Comparison of ENCODE assay signal across 15 cellular contexts in the genomic region with DNA sequence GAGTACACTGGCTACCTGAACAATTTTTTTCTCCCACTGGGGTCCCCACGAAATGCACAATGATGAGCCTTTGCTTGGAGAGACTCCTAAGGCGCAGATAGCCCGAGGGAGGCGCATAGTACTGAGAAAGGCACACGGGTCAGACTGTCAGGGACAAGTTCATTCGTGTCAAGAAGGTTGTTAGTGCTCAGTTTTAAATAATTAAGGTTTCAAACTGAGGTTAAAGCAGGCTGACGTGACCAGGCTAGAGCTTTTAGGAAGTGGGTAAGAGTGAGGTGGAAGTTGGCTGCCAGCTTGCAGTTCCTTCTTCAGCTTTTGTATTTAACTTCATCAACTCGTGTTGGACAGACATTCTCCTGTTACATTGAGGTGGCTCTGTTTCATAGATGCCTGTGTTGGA. TPM values are rescaled to one million over a fixed set of nuclear protein-coding genes. Genes with fewer than 3 reads are reported as not detected.
DNase-seq lines count a peak whose midpoint lies in the region; ATAC-seq lines count a peak whose summit lies in the region.
"Had no signal": no experiment of that assay in that cellular context is flagged by ENCODE, and none has a peak within 500 bp of the region (broad histone marks: within the 10 kb centered on the region; RNA-seq: fewer than 3 reads in every experiment).

No MANE protein-coding gene starts in this region.

- H3K9me3 ChIP-seq in SJSA1 (replicated peaks): no peaks in the 10 kb centered on the region
- H3K9me3 ChIP-seq: MG63, spleen had no signal

- peaks cover 62% of the 10 kb centered on the region for H3K4me1 ChIP-seq in SJSA1 (replicated peaks)

- peak; percentile 71 for ATAC-seq in GM18498 (IDR thresholded peaks at IDR 0.05; ENCODE audit: unreplicated experiment)
- ATAC-seq in HG02623 (IDR thresholded peaks at IDR 0.05; ENCODE audit: unreplicated experiment): peak; percentile 61
- ATAC-seq: activated CD4-positive, alpha-beta T cell treated with anti-CD3 and anti-CD28 coated beads for 36 hours had no signal

- DNase-seq in SJSA1 (ENCODE audit: low read depth in 1 of 2, low spot score in 2 of 2) (no peak), lung microvascular endothelial cell (ENCODE audit: low read depth in 2 of 2) (peak; percentile 11 to 25), midbrain (lab: John Stamatoyannopoulos, UW) (no peak), NCI-H146 (lab: John Stamatoyannopoulos, UW) (no peak), kidney glomerular epithelial cell (lab: John Stamatoyannopoulos, UW) (no peak)
- no peak for DNase-seq in stimulated activated CD4-positive, alpha-beta T cell treated with anti-CD3 and anti-CD28 coated beads, Interleukin-4, amount 100 ng/mL, for 1 hour
- DNase-seq: activated CD4-positive, alpha-beta T cell treated with anti-CD3 and anti-CD28 coated beads for 36 hours; activated effector memory CD4-positive, alpha-beta T cell treated with Interleukin-2 at 50 U/mL for 16 hours; cerebellar nuclear complex; MG63; NCI-H510A treated with DMSO at 0.1 percent for 48 hours; spleen had no signal

- peak overlapping the region; percentile 82 for H3K27ac ChIP-seq in SJSA1
- H3K27ac ChIP-seq: SK-N-MC had no signal

- no peaks in the 10 kb centered on the region for H3K27me3 ChIP-seq in SJSA1 (replicated peaks)
- H3K27me3 ChIP-seq: MG63, spleen had no signal

- H3K36me3 ChIP-seq in SJSA1: peaks cover 50% of the 10 kb centered on the region

- no peak overlapping the region for H3K4me3 ChIP-seq in SJSA1
- H3K4me3 ChIP-seq: MG63, SK-N-MC, spleen had no signal

RNA-seq across cellular contexts. Expression of a gene that starts 31.6 kb away (rescaled TPM):
- total RNA-seq in SJSA1 (2014; rRNA removed; shearing (Covaris generic)): 27.2 and 37.4 TPM in 2 replicates
- 13.3 and 21.4 TPM in 2 replicates for total RNA-seq in lung microvascular endothelial cell

Comparison
In these comparisons a context has a peak if more than half of its experiments do, and no peak if none do; other contexts are left out.
1. DNase-seq: peak in lung microvascular endothelial cell (2 of 2); none in SJSA1 (0 of 2), stimulated activated CD4-positive, alpha-beta T cell treated with anti-CD3 and anti-CD28 coated beads, Interleukin-4, amount 100 ng/mL, for 1 hour (single experiment), midbrain (single experiment), NCI-H146 (single experiment) and kidney glomerular epithelial cell (single experiment).